ENCODE assay signal across 26 cellular contexts in genomic region chr15:39021341-39021740, GRCh38.
"Had no signal": no experiment of that assay in that cellular context is flagged by ENCODE, and none has a peak within 500 bp of the region (broad histone marks: within the 10 kb centered on the region; RNA-seq: fewer than 3 reads in every experiment).

No MANE protein-coding gene starts in this region.

- H3K9me3 ChIP-seq: left lung, lower lobe of right lung, pancreas, psoas muscle, right atrium auricular region, right lobe of liver, spleen, suprapubic skin, thoracic aorta, tibial artery, upper lobe of right lung had no signal

- DNase-seq: hypothalamus; immature natural killer cell; kidney; left colon; left lung; lower lobe of right lung; mammary epithelial cell; mesenchymal stem cell; naive thymus-derived CD4-positive, alpha-beta T cell; nucleus accumbens; pancreas; psoas muscle; right lobe of liver; small intestine; spleen; stimulated activated CD4-positive, alpha-beta T cell treated with anti-CD3 and anti-CD28 coated beads, Interleukin-4, amount 100 ng/mL, for 24 hours; stimulated activated naive CD4-positive, alpha-beta T cell; tibial artery; trophoblast cell; upper lobe of right lung had no signal

- H3K27me3 ChIP-seq: left lung, pancreas, right atrium auricular region, right lobe of liver, spleen, suprapubic skin, tibial artery, upper lobe of right lung had no signal

- H3K4me3 ChIP-seq: left lung, lower lobe of right lung, pancreas, psoas muscle, right atrium auricular region, right lobe of liver, spleen, suprapubic skin, thoracic aorta, tibial artery, upper lobe of right lung had no signal

- H3K27ac ChIP-seq: left lung, lower lobe of right lung, pancreas, psoas muscle, right atrium auricular region, right lobe of liver, spleen, suprapubic skin, thoracic aorta, tibial artery, upper lobe of right lung had no signal

- ATAC-seq: left colon; left lung; lower lobe of right lung; naive thymus-derived CD4-positive, alpha-beta T cell; pancreas; psoas muscle; right lobe of liver; stimulated activated effector memory CD8-positive, alpha-beta T cell treated with anti-CD3 and anti-CD28 coated beads, Interleukin-12 subunit alpha, Interleukin-12 subunit beta, amount 100 ng/mL, for 72 hours; upper lobe of right lung had no signal

- H3K4me1 ChIP-seq: left lung, lower lobe of right lung, pancreas, psoas muscle, right atrium auricular region, right lobe of liver, spleen, suprapubic skin, tibial artery, upper lobe of right lung had no signal

- H3K36me3 ChIP-seq: left lung, lower lobe of right lung, pancreas, right atrium auricular region, right lobe of liver, spleen, suprapubic skin, thoracic aorta, tibial artery, upper lobe of right lung had no signal

- FAIRE-seq: islet of Langerhans, kidney, pancreas, small intestine, urothelium cell line had no signal
